8 cellular contexts compared by ENCODE assay signal in the genomic region with DNA sequence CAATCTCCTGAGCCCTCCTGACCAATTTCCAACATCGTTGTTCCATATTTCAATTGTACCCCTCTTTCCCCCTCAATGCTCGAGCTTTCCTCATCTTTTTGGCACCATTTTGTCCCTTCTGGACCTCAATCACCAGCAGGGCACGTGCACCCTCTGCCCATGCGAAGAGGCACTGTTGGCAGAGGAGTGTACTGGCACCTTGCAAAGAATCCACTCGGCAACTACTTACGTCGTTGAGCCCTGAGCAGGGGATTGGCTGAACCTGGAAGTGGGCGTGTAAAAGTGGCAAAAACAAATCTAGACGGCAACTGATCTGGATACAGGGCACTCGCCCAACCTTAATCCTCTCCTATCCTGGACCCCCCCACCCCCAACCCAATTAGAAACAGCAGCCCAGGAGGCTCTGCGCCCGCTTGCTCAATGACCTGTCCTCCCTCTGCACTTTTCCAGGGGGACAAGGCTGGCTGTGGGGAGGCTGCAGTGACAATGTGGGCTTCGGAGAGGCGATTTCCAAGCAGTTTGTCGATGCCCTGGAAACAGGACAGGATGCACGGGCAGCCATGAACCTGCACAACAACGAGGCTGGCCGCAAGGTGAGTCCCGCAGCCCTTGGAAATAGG. TPM values are rescaled to one million over a fixed set of nuclear protein-coding genes. Genes with fewer than 3 reads are reported as not detected.
A peak's percentile ranks its signal among the peaks of the same experiment; 100 is the strongest.
DNase-seq lines count a peak whose midpoint lies in the region; ATAC-seq lines count a peak whose summit lies in the region.

No MANE protein-coding gene starts in this region.

- peak; percentile 69 for DNase-seq in COLO668 (lab: John Stamatoyannopoulos, UW; ENCODE audit: unreplicated experiment)
- peak; percentile 90 for DNase-seq in HT1080 (ENCODE audit: low read depth)
- peak; percentile 78 to 88 for DNase-seq in NOMO-1 (lab: John Stamatoyannopoulos, UW; ENCODE audit: unreplicated experiment in 2 of 2)
- peak; percentile 68 for DNase-seq in activated CD8-positive, alpha-beta memory T cell treated with anti-CD3 and anti-CD28 coated beads, Interleukin-2, amount 50 U/mL, for 1 hour (ENCODE audit: extremely low read depth)
- peak; percentile 91 for DNase-seq in epidermal melanocyte (ENCODE audit: insufficient read length, low spot score)
- peak; percentile 83 for DNase-seq in midbrain (lab: John Stamatoyannopoulos, UW)
- peak; percentile 64 for DNase-seq in stimulated activated CD8-positive, alpha-beta memory T cell treated with anti-CD3 and anti-CD28 coated beads, Interleukin-15, amount 100 ng/mL, for 24 hours (ENCODE audit: low read depth)

- ATAC-seq in GM21360 (IDR thresholded peaks at IDR 0.05; ENCODE audit: unreplicated experiment), result peak; percentile 93

RNA-seq across cellular contexts. Expression of gene WNT8B, which starts 18.8 kb away (rescaled TPM):
- not detected in 2 replicates for total RNA-seq in HT1080 (2014; rRNA removed; shearing (Covaris generic))
- not detected in 2 replicates for polyA plus RNA-seq in HT1080 (2015; cell fraction: cytosol; rRNA removed)
- polyA plus RNA-seq in HT1080 (2015; cell fraction: nucleus; rRNA removed), result not detected in 2 replicates

RNA-seq across cellular contexts. Expression of gene SEC31B, which starts 38.1 kb away (rescaled TPM):
- total RNA-seq in HT1080 (2014; rRNA removed; shearing (Covaris generic)), result 0.93 and 1.9 TPM in 2 replicates
- 0.33 and 0.67 TPM in 2 replicates for polyA plus RNA-seq in HT1080 (2015; cell fraction: cytosol; rRNA removed)
- polyA plus RNA-seq in HT1080 (2015; cell fraction: nucleus; rRNA removed), result 40.9 and 42.1 TPM in 2 replicates

RNA-seq across cellular contexts. Expression of gene NDUFB8, which starts 48.1 kb away (rescaled TPM):
- total RNA-seq in HT1080 (2014; rRNA removed; shearing (Covaris generic)), result 239 and 289 TPM in 2 replicates
- 184 and 229 TPM in 2 replicates for polyA plus RNA-seq in HT1080 (2015; cell fraction: cytosol; rRNA removed)
- polyA plus RNA-seq in HT1080 (2015; cell fraction: nucleus; rRNA removed), result 97.1 and 141 TPM in 2 replicates

RNA-seq across cellular contexts. Expression of gene HIF1AN, which starts 54.2 kb away (rescaled TPM):
- total RNA-seq in HT1080 (2014; rRNA removed; shearing (Covaris generic)), result 9.0 and 9.8 TPM in 2 replicates
- 19.5 and 21.9 TPM in 2 replicates for polyA plus RNA-seq in HT1080 (2015; cell fraction: cytosol; rRNA removed)
- polyA plus RNA-seq in HT1080 (2015; cell fraction: nucleus; rRNA removed), result 34.0 and 35.5 TPM in 2 replicates

Comparison
In these comparisons a context has a peak if more than half of its experiments do, and no peak if none do; other contexts are left out.
1. Peak in every context shown above with its lines: DNase-seq and ATAC-seq.